ENCODE assay signal across 9 cellular contexts in the genomic region with DNA sequence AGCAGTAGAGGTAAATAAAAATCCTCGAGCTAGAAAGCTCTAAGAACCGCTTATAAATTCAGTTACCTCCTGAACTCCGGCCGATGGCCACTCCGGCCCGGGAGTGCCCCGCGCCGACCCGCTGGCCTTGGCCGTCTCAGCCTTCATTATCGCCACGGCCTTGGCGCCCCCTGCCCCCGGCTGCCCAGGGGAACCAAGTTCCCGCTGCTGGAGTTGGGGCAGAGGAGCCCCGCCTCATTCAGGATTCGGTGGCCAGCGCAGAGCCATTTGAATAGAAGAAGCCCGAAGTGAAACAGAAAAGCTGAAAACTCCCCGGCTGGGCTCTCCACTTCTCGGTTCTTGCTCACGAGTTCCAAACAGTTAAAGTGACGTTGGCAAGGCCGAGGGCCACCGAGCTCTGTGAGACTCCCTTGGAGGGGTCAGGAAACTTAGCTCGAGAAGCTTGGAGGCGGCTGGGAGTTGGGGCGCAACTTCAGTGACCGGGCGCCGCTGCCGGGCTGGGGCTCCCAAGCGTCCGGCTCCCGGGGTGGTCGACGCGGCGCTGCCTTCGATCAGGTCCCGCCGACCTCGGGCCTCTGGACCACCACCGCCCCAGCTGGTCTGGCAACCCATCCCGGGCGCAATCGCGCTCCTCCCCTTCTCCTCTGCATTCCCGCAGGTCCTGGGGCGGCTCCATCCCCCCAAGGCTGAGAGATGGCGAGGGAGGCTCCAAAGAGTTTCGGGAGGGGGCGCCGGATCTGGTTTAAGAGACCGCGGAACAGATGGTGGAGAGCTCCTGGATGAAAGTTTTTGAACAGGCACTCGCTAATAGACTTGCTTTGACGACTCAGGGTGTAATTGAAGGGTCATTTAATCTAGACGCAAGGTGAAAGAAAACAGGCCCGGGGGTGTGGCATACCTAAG. TPM values are rescaled to one million over a fixed set of nuclear protein-coding genes. Genes with fewer than 3 reads are reported as not detected.
DNase-seq lines count a peak whose midpoint lies in the region; ATAC-seq and TF ChIP-seq lines count a peak whose summit lies in the region.
"Had no signal": no experiment of that assay in that cellular context is flagged by ENCODE, and none has a peak within 500 bp of the region (broad histone marks: within the 10 kb centered on the region; RNA-seq: fewer than 3 reads in every experiment).

No MANE protein-coding gene starts in this region.

- ATAC-seq in GM19035 (IDR thresholded peaks at IDR 0.05; ENCODE audit: unreplicated experiment): peak; percentile 59
- no peak for ATAC-seq in activated naive CD4-positive, alpha-beta T cell treated with anti-CD3 and anti-CD28 coated beads, Interleukin-2, amount 50 U/mL, for 72 hours

- no peaks in the 10 kb centered on the region for H3K9me3 ChIP-seq in skeletal muscle tissue (ENCODE audit: control insufficient read depth in 3 of 3, low read length in 3 of 3)

- peaks cover 10 to 22% (median 18%) of the 10 kb centered on the region in 3 donors for H3K4me1 ChIP-seq in skeletal muscle tissue (ENCODE audit: control insufficient read depth in 3 of 3, insufficient read depth in 3 of 3, low read length in 3 of 3)

- H3K36me3 Mint-ChIP-seq in activated naive CD4-positive, alpha-beta T cell treated with anti-CD3 and anti-CD28 coated beads, Interleukin-2, amount 50 U/mL, for 72 hours: peaks cover 22 to 28% of the 10 kb centered on the region in 2 donors
- H3K36me3 Mint-ChIP-seq: activated naive CD4-positive, alpha-beta T cell treated with anti-CD3 and anti-CD28 coated beads, Interleukin-2, amount 50 U/mL, for 24 hours had no signal

- H3K27me3 ChIP-seq in skeletal muscle tissue (ENCODE audit: control insufficient read depth in 3 of 3, insufficient read depth in 3 of 3, low read length in 3 of 3): peaks cover 71 to 85% (median 83%) of the 10 kb centered on the region in 3 donors

- CTCF ChIA-PET in RWPE1 (lab: Yijun Ruan, JAX): no interaction called here

- H3K27ac Mint-ChIP-seq in activated naive CD4-positive, alpha-beta T cell treated with anti-CD3 and anti-CD28 coated beads, Interleukin-2, amount 50 U/mL, for 72 hours: no peak overlapping the region
- H3K27ac Mint-ChIP-seq: activated naive CD4-positive, alpha-beta T cell treated with anti-CD3 and anti-CD28 coated beads, Interleukin-2, amount 50 U/mL, for 24 hours had no signal

- peak overlapping the region in 1 of 3 donors; percentile 34 for H3K9ac ChIP-seq in skeletal muscle tissue (ENCODE audit: low read depth in 1 of 3, low read length in 3 of 3)

- H3K9me3 Mint-ChIP-seq in activated naive CD4-positive, alpha-beta T cell treated with anti-CD3 and anti-CD28 coated beads, Interleukin-2, amount 50 U/mL, for 72 hours: peaks cover 8 to 9% of the 10 kb centered on the region in 2 donors
- H3K9me3 Mint-ChIP-seq: activated naive CD4-positive, alpha-beta T cell treated with anti-CD3 and anti-CD28 coated beads, Interleukin-2, amount 50 U/mL, for 24 hours had no signal

- peak; percentile 10 for DNase-seq in RPMI7951 (ENCODE audit: low read depth)
- DNase-seq in GOT3 (lab: John Stamatoyannopoulos, UW): no peak
- DNase-seq in activated naive CD4-positive, alpha-beta T cell treated with anti-CD3 and anti-CD28 coated beads, Interleukin-2, amount 50 U/mL, for 72 hours (ENCODE audit: low spot score in 2 of 2): no peak
- no peak for DNase-seq in NK-92 (lab: John Stamatoyannopoulos, UW; ENCODE audit: unreplicated experiment)
- DNase-seq in RWPE1 (ENCODE audit: low spot score): no peak

- H3K4me3 ChIP-seq in iPS-11a (ENCODE audit: low read depth, low read length): peak overlapping the region; percentile 42
- peak overlapping the region; percentile 36 to 48 (median 46) for H3K4me3 ChIP-seq in skeletal muscle tissue (ENCODE audit: low read length in 3 of 3)

- POLR2A ChIA-PET in RWPE1 (lab: Yijun Ruan, JAX; ENCODE audit: low non-redundant PET): no interaction called here

- no peak for TF ChIP-seq CTCF in RWPE1 (conservative IDR thresholded peaks at IDR 0.05; ENCODE audit: low read depth)

- H3K36me3 ChIP-seq in skeletal muscle tissue (ENCODE audit: control insufficient read depth in 3 of 3, insufficient read depth in 3 of 3, low read length in 3 of 3): no peaks in the 10 kb centered on the region

- H3K27ac ChIP-seq in skeletal muscle tissue (ENCODE audit: low read depth, low read length) (no peak overlapping the region), RWPE1 (no peak overlapping the region)

RNA-seq across cellular contexts. Expression of a gene that starts 5.8 kb away (rescaled TPM):
- total RNA-seq in RPMI7951 (2014; rRNA removed; shearing (Covaris generic)): not detected in 2 replicates
- total RNA-seq in skeletal muscle tissue: not detected
- total RNA-seq in activated naive CD4-positive, alpha-beta T cell treated with anti-CD3 and anti-CD28 coated beads, Interleukin-2, amount 50 U/mL, for 72 hours: not detected
